Comparison of ENCODE assay signal across 8 cellular contexts in the genomic region with DNA sequence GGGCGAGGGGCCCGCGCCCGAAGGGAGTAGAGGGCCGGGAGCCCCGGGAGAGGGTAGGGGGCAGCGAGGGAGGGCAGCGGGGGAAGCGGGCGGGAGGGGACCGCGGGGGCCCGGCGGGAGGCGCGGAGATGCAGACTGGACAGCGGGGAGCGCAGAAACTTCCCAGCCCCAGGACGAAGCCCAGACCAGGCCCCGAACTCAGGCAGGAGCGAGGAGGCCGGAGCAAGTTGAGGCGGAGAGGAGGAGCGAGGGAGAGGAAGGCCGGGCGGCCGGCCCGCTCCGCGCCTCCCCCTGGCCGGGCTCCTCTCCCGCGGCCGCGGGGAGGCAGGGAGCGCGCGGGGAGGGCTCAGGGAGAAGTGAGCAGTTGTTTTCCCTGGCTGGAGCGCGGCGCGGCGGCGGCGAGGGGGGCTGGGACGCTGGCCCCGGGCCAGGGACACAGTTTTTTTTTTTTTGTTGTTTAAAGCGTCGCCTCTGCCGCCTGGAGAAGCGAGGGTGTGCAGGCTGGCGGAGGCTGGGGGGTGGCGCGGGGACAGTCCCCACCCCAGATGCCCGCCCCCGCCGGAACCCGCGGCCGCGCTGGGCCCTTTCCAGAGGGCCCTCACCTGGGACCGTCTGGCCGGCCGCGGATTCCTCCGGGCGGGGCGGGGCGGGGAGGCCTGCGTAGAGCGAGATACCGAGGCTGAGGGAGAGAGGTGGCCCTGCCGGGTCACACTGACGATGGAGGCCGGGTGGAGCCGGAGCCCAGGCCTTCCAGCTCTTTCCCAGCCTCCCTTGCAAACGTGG. TPM values are rescaled to one million over a fixed set of nuclear protein-coding genes. Genes with fewer than 3 reads are reported as not detected.
DNase-seq lines count a peak whose midpoint lies in the region; ATAC-seq, FAIRE-seq and TF ChIP-seq lines count a peak whose summit lies in the region.

Gene LTBP3, minus strand, starts transcription at position 358 of the 783 bp plus-strand sequence. CDS start 400 bp downstream, outside the sequence.

- FAIRE-seq in kidney (lab: Jason Lieb, UNC), result no peak

- H4K20me1 ChIP-seq in KMS-11 (ENCODE audit: insufficient read depth), result no peaks in the 10 kb centered on the region

- H3K9ac ChIP-seq in KMS-11, result peak within 1 kb of the TSS; percentile 52; the same call in 1 of the 2 replicates
- peak within 1 kb of the TSS; percentile 26 to 83 for H3K9ac ChIP-seq in kidney (ENCODE audit: low read length in 2 of 2)
- peak within 1 kb of the TSS; percentile 83 to 91 (median 87) for H3K9ac ChIP-seq in skeletal muscle tissue (ENCODE audit: low read depth in 1 of 3, low read length in 3 of 3)

- peak within 1 kb of the TSS; percentile 59 for H2AFZ ChIP-seq in KMS-11 (ENCODE audit: low read depth)

- DNase-seq in Daoy (ENCODE audit: low read depth), result peak; percentile 87
- DNase-seq in T1000 (lab: John Stamatoyannopoulos, UW), result peak; percentile 49
- DNase-seq in dedifferentiated amniotic fluid mesenchymal stem cell (ENCODE audit: extremely low spot score), result peak; percentile 62
- peak; percentile 95 for DNase-seq in kidney
- DNase-seq in amniotic stem cell (lab: John Stamatoyannopoulos, UW), result no peak

- no peaks in the 10 kb centered on the region for H3K79me2 ChIP-seq in KMS-11 (ENCODE audit: insufficient read depth, low read depth)

- H3K9me3 ChIP-seq in kidney (ENCODE audit: control insufficient read depth in 1 of 2, low read length in 2 of 2) (no peaks in the 10 kb centered on the region), skeletal muscle tissue (ENCODE audit: control insufficient read depth in 3 of 3, low read length in 3 of 3) (no peaks in the 10 kb centered on the region)

- TF ChIP-seq CTCF in KMS-11 (conservative IDR thresholded peaks at IDR 0.05; ENCODE audit: low read depth, low read length) (no peak), kidney (IDR thresholded peaks at IDR 0.05; ENCODE audit: borderline replicate concordance, extremely low read depth, insufficient read depth) (no peak)

- peak within 1 kb of the TSS; percentile 63 for H3K4me2 ChIP-seq in KMS-11

- H3K36me3 ChIP-seq in KMS-11 (ENCODE audit: insufficient read depth), result no peaks in the 10 kb centered on the region
- no peaks in the 10 kb centered on the region for H3K36me3 ChIP-seq in kidney (ENCODE audit: control insufficient read depth in 1 of 2, insufficient read depth in 2 of 2, low read length in 2 of 2)
- H3K36me3 ChIP-seq in skeletal muscle tissue (ENCODE audit: control insufficient read depth in 3 of 3, insufficient read depth in 3 of 3, low read length in 3 of 3), result peaks cover 0 to 3% (median 0%) of the 10 kb centered on the region in 3 donors

- no peak for ATAC-seq in HG02759 (IDR thresholded peaks at IDR 0.05; ENCODE audit: unreplicated experiment)

- no peak within 1 kb of the TSS for H3K4me3 ChIP-seq in KMS-11 (IDR thresholded peaks at IDR 0.05; ENCODE audit: insufficient read depth, low read depth, low read length)
- peak within 1 kb of the TSS; percentile 43 to 50 for H3K4me3 ChIP-seq in kidney (ENCODE audit: low read length in 2 of 2)
- peak within 1 kb of the TSS; percentile 62 to 66 (median 66) for H3K4me3 ChIP-seq in skeletal muscle tissue (ENCODE audit: low read length in 3 of 3)

- H3K27ac ChIP-seq in KMS-11 (no peak within 1 kb of the TSS), kidney (ENCODE audit: low read depth in 2 of 2, low read length in 2 of 2) (peak within 1 kb of the TSS; percentile 90 to 93), skeletal muscle tissue (ENCODE audit: low read depth, low read length) (peak within 1 kb of the TSS; percentile 96)

- no peaks in the 10 kb centered on the region for H3K27me3 ChIP-seq in KMS-11 (ENCODE audit: insufficient read depth, low read depth)
- H3K27me3 ChIP-seq in skeletal muscle tissue (ENCODE audit: control insufficient read depth in 3 of 3, insufficient read depth in 3 of 3, low read length in 3 of 3), result no peaks in the 10 kb centered on the region

- H3K4me1 ChIP-seq in KMS-11 (ENCODE audit: low read depth, poor library complexity, severe bottlenecking) (peaks cover 54% of the 10 kb centered on the region), kidney (ENCODE audit: control insufficient read depth in 1 of 2, insufficient read depth in 1 of 2, low read depth in 1 of 2, low read length in 2 of 2) (peaks cover 14 to 42% of the 10 kb centered on the region in 2 donors), skeletal muscle tissue (ENCODE audit: control insufficient read depth in 3 of 3, insufficient read depth in 3 of 3, low read length in 3 of 3) (peaks cover 54 to 65% (median 64%) of the 10 kb centered on the region in 3 donors)

- intact Hi-C loops in kidney (cut with DNase I), result no loop called here

RNA-seq across cellular contexts. Expression of gene LTBP3, which starts in this region (rescaled TPM):
- 31.0 and 49.4 TPM in 2 replicates for total RNA-seq in Daoy (2014; rRNA removed; shearing (Covaris generic))
- total RNA-seq in kidney (165 TPM), skeletal muscle tissue (32.9 TPM)
- 61.6 TPM for polyA plus RNA-seq in kidney (ENCODE audit: insufficient read depth, low read depth, low replicate concordance)
